In genomic region chr17:10226930-10227695, GRCh38 we compare ENCODE assay signal across 8 cellular contexts. TPM values are rescaled to one million over a fixed set of nuclear protein-coding genes. Genes with fewer than 3 reads are reported as not detected.
DNase-seq lines count a peak whose midpoint lies in the region; ATAC-seq, FAIRE-seq and TF ChIP-seq lines count a peak whose summit lies in the region.

No MANE protein-coding gene starts in this region.

- H3K36me3 ChIP-seq in GM12878 (ENCODE audit: control insufficient read depth in 2 of 2, insufficient read depth in 2 of 2, low read length in 1 of 2): no peaks in the 10 kb centered on the region
- no peaks in the 10 kb centered on the region for H3K36me3 ChIP-seq in kidney (ENCODE audit: control insufficient read depth in 1 of 2, insufficient read depth in 2 of 2, low read length in 2 of 2)

- no peak overlapping the region for H3K4me3 Mint-ChIP-seq in H9
- H3K4me3 Mint-ChIP-seq in T-cell: no peak overlapping the region

- POLR2A ChIA-PET in T-cell (lab: Charles Lee) (no interaction called here), GM12878 (lab: Charles Lee) (no interaction called here)

- H4K20me1 ChIP-seq in H9 (ENCODE audit: control insufficient read depth, insufficient read depth, insufficient read length) (no peaks in the 10 kb centered on the region), GM12878 (ENCODE audit: control insufficient read depth, insufficient read depth) (no peaks in the 10 kb centered on the region)

- no peak overlapping the region for H2BK15ac ChIP-seq in H9 (ENCODE audit: low read depth, low read length)

- 0 out of 4 replicates have a peak, but pooled peaks cover 0 to 2% of the 10 kb centered on the region in 2 experiments for H3K4me1 Mint-ChIP-seq in H9
- H3K4me1 Mint-ChIP-seq in T-cell: no peaks in the 10 kb centered on the region

- H3K4me2 ChIP-seq in H9 (ENCODE audit: insufficient read depth, insufficient read length, low read length) (no peak overlapping the region), GM12878 (ENCODE audit: control insufficient read depth, insufficient read depth) (no peak overlapping the region)

- H3K23me2 ChIP-seq in H9 (ENCODE audit: insufficient read length, low read depth, low read length, poor library complexity, severe bottlenecking): no peaks in the 10 kb centered on the region

- H4K8ac ChIP-seq in H9 (replicated peaks; ENCODE audit: insufficient read length, low read depth, low read length): no peak overlapping the region

- H3T11ph ChIP-seq in H9 (ENCODE audit: low read length): no peak overlapping the region

- H3K79me1 ChIP-seq in H9 (ENCODE audit: insufficient read depth, low read depth, low read length, poor library complexity, severe bottlenecking): no peaks in the 10 kb centered on the region

- peak; percentile 70 for TF ChIP-seq RAD21 in GM12878 (IDR thresholded peaks at IDR 0.05; ENCODE audit: insufficient read depth, low read depth, low read length)

- no peak overlapping the region for H4K5ac ChIP-seq in H9 (ENCODE audit: insufficient read length, low read depth, low read length)

- WGBS in H9 (ENCODE audit: extremely low coverage, insufficient read length, low lambda C conversion rate): no CpG with 5 or more reads among the region's 15 CpGs
- 30% methylated on average over 15 of the region's 15 CpGs for WGBS in GM12878 (ENCODE audit: insufficient coverage, insufficient replicate concordance, low lambda C conversion rate, missing lambda C conversion rate)

- H3K4me3 ChIP-seq in GM12878 (no peak overlapping the region), kidney (ENCODE audit: low read length in 2 of 2) (no peak overlapping the region)

- no peak for TF ChIP-seq POLR2A in GM12878 (IDR thresholded peaks at IDR 0.05; ENCODE audit: low read depth, low read length)

- no peaks in the 10 kb centered on the region for H3K9me3 ChIP-seq in H9 (ENCODE audit: control insufficient read depth, low read depth, low read length)
- no peaks in the 10 kb centered on the region; the same call in 1 of the 3 replicates for H3K9me3 ChIP-seq in GM12878 (replicated peaks; ENCODE audit: control insufficient read depth, insufficient read depth, low read length)
- H3K9me3 ChIP-seq in kidney (ENCODE audit: control insufficient read depth in 1 of 2, low read length in 2 of 2): no peaks in the 10 kb centered on the region

- no peak overlapping the region for H3K14ac ChIP-seq in H9 (ENCODE audit: insufficient read depth, low read length)

- H3K56ac ChIP-seq in H9 (ENCODE audit: insufficient read length, low read depth, low read length): no peak overlapping the region

- H3K9ac ChIP-seq in H9 (ENCODE audit: extremely low read depth, insufficient read length, low read length): no peak overlapping the region
- H3K9ac ChIP-seq in GM12878 (ENCODE audit: control insufficient read depth, insufficient read depth, low read length): no peak overlapping the region
- H3K9ac ChIP-seq in kidney (ENCODE audit: low read length in 2 of 2): no peak overlapping the region

- H3K23ac ChIP-seq in H9 (ENCODE audit: insufficient read length, low read depth, low read length): no peak overlapping the region

- H3K36me3 Mint-ChIP-seq in H9 (ENCODE audit: insufficient read depth in 1 of 3, low read depth in 3 of 3): peaks cover 0 to 5% (median 0%) of the 10 kb centered on the region in 3 experiments; a peak in 2 of 7 replicates
- H3K36me3 Mint-ChIP-seq in T-cell: no peaks in the 10 kb centered on the region

- TF ChIP-seq CTCF in H9 (conservative IDR thresholded peaks at IDR 0.05) (peak; percentile 97), GM12878 (IDR thresholded peaks at IDR 0.05 in 2 of 3, conservative IDR thresholded peaks at IDR 0.05 in 1 of 3; ENCODE audit: control insufficient read depth in 2 of 3, extremely low read depth in 1 of 3, insufficient read depth in 1 of 3, low read depth in 3 of 3, low read length in 3 of 3) (peak; percentile 85 to 98 (median 85)), kidney (IDR thresholded peaks at IDR 0.05; ENCODE audit: borderline replicate concordance, extremely low read depth, insufficient read depth) (peak; percentile 46)

- in situ Hi-C loops in GM12878 (cut with MboI): loop anchor here (5.0 kb wide), 1 partner anchor 260 kb away; no protein-coding TSS in a partner anchor

- H4K91ac ChIP-seq in H9 (ENCODE audit: insufficient read length, low read depth, low read length): no peak overlapping the region

- intact Hi-C loops in GM12878 (cut with micrococcal nuclease; ENCODE audit: unreplicated experiment) (loop anchor here (1.0 to 2.0 kb wide), 2 partner anchors 262 to 302 kb away; no protein-coding TSS in a partner anchor), kidney (cut with DNase I) (no loop called here)

- CTCF ChIA-PET in T-cell (lab: Charles Lee) (interaction anchor here (0.5 to 0.9 kb wide), 3 partner anchors 19 to 261 kb away, joined by 3 to 4 read pairs (median 3); no protein-coding TSS in a partner anchor), GM12878 (lab: Yijun Ruan, JAX) (interaction anchor here (0.7 to 4.2 kb wide), 26 partner anchors 9 to 337 kb away, joined by 3 to 35 read pairs (median 4); no protein-coding TSS in a partner anchor)

- H3K4me1 ChIP-seq in H9 (ENCODE audit: insufficient read depth, low read length): no peaks in the 10 kb centered on the region
- H3K4me1 ChIP-seq in GM12878 (ENCODE audit: control insufficient read depth, insufficient read depth, low read length): no peaks in the 10 kb centered on the region; the same call in 1 of the 2 replicates
- no peaks in the 10 kb centered on the region for H3K4me1 ChIP-seq in kidney (ENCODE audit: control insufficient read depth in 1 of 2, insufficient read depth in 1 of 2, low read depth in 1 of 2, low read length in 2 of 2)

- H2AFZ ChIP-seq in H9 (ENCODE audit: low read length) (no peak overlapping the region), GM12878 (ENCODE audit: control insufficient read depth, low read depth, low read length) (no peak overlapping the region)

- H3K27me3 ChIP-seq in H9 (ENCODE audit: insufficient read depth, low read length) (no peaks in the 10 kb centered on the region), GM12878 (replicated peaks in 1 of 2; ENCODE audit: control insufficient read depth in 2 of 2, insufficient read depth in 2 of 2, low read length in 1 of 2) (no peaks in the 10 kb centered on the region)

- H3K27ac Mint-ChIP-seq in H9 (no peak overlapping the region), T-cell (no peak overlapping the region)

- H3K9me3 Mint-ChIP-seq in H9 (peaks cover 5 to 12% of the 10 kb centered on the region in 2 experiments), T-cell (peaks cover 3 to 9% (median 4%) of the 10 kb centered on the region in 3 donors)

- peak; percentile 74 for FAIRE-seq in GM12878 (lab: Jason Lieb, UNC)
- FAIRE-seq in kidney (lab: Jason Lieb, UNC): no peak

- H3K27ac ChIP-seq in H9 (ENCODE audit: insufficient read length, low read depth, low read length): no peak overlapping the region
- no peak overlapping the region for H3K27ac ChIP-seq in GM12878 (ENCODE audit: control insufficient read depth, insufficient read depth)
- no peak overlapping the region for H3K27ac ChIP-seq in kidney (ENCODE audit: low read depth in 2 of 2, low read length in 2 of 2)

- H3K27me3 Mint-ChIP-seq in H9 (ENCODE audit: low read depth): no peaks in the 10 kb centered on the region; the same call in none of the 2 replicates
- no peaks in the 10 kb centered on the region for H3K27me3 Mint-ChIP-seq in T-cell

- H2BK12ac ChIP-seq in H9 (ENCODE audit: insufficient read length, low read depth, low read length): no peak overlapping the region

- no peak overlapping the region for H2BK120ac ChIP-seq in H9 (ENCODE audit: low read depth, low read length, poor library complexity, severe bottlenecking)

- ATAC-seq in T-cell (replicated peaks in 1 of 4): peak in 2 of 4 experiments; percentile 28 to 55
- peak; percentile 97 for ATAC-seq in GM12878
- ATAC-seq in HG02870 (IDR thresholded peaks at IDR 0.05; ENCODE audit: unreplicated experiment): no peak
- no peak for ATAC-seq in GM21723 (IDR thresholded peaks at IDR 0.05; ENCODE audit: unreplicated experiment)

- H3K4ac ChIP-seq in H9 (ENCODE audit: low read depth, low read length): no peak overlapping the region

- RAD21 ChIA-PET in GM12878 (lab: Charles Lee; ENCODE audit: unreplicated experiment): interaction anchor here (0.6 to 3.2 kb wide), 9 partner anchors 9 to 303 kb away, joined by 3 to 18 read pairs (median 3); no protein-coding TSS in a partner anchor

- no peak overlapping the region for H3K18ac ChIP-seq in H9 (ENCODE audit: insufficient read length, low read depth, low read length)

- SMC1A ChIA-PET in GM12878 (lab: Charles Lee; ENCODE audit: uncharacterized antibody, unreplicated experiment): interaction anchor here (0.9 to 2.2 kb wide), 8 partner anchors 244 to 303 kb away, joined by 3 to 16 read pairs (median 4); no protein-coding TSS in a partner anchor

- DNase-seq in Ammon's horn (ENCODE audit: low spot score): peak; percentile 36
- peak; percentile 90 for DNase-seq in H9
- DNase-seq in T-cell: peak in 29 of 34 experiments; percentile 2 to 55 (median 33)
- no peak for DNase-seq in GM12878 (ENCODE audit: low read depth, low spot score)
- no peak for DNase-seq in kidney
- peak in 2 of 3 donors; percentile 9 to 38 for DNase-seq in stimulated activated CD4-positive, alpha-beta T cell treated with anti-CD3 and anti-CD28 coated beads, TNF-alpha, amount 100 ng/mL, for 48 hours (ENCODE audit: low read depth in 3 of 3)

- no peak overlapping the region for H2BK20ac ChIP-seq in H9 (ENCODE audit: low read depth, low read length, poor library complexity, severe bottlenecking)

- H3K79me2 ChIP-seq in H9 (ENCODE audit: insufficient read depth, low read length) (no peaks in the 10 kb centered on the region), GM12878 (ENCODE audit: control insufficient read depth, insufficient read depth, low read length) (no peaks in the 10 kb centered on the region)

- H2BK5ac ChIP-seq in H9 (ENCODE audit: insufficient read length, low read length): no peak overlapping the region

- no TSS peak for BruUV-seq in GM12878 (replicated peaks; lab: Mats Ljungman, UMichigan)

- no peak overlapping the region for H2AK5ac ChIP-seq in H9 (ENCODE audit: insufficient read length, low read length)

- no peak for TF ChIP-seq EP300 in GM12878 (IDR thresholded peaks at IDR 0.05; ENCODE audit: borderline replicate concordance in 1 of 2, control insufficient read depth in 1 of 2, low read depth in 2 of 2, low read length in 2 of 2)

RNA-seq across cellular contexts. Expression of gene GAS7, which starts 28.7 kb away (rescaled TPM):
- total RNA-seq in H9 (2021) (4.8 and 6.0 TPM in 2 replicates), T-cell (10 to 100 TPM in 1 of 5 donors, 1 to 10 TPM in 3, under 1 TPM in 1; 0.93 to 10.5 (median 3.8) TPM), GM12878 (2014; rRNA removed) (19.9 and 25.0 TPM in 2 replicates), GM12878 (2014; rRNA removed; fragmentation: Illumina TruSeq; extraction: Trizol) (23.1 and 26.0 TPM in 2 replicates), GM12878 (2021) (53.4 and 57.0 TPM in 2 replicates), kidney (20.5 TPM)
- total RNA-seq in GM12878 (2013; cell fraction: nucleolus; rRNA removed): 0.27 and 0.33 TPM in 2 replicates
- 2.3 TPM for polyA plus RNA-seq in GM12878 (2011; ENCODE audit: low read depth)
- polyA plus RNA-seq in GM12878 (2011; rRNA removed) (27.2 and 30.2 TPM in 2 replicates), GM12878 (2014; fragmentation: Illumina TruSeq; extraction: Trizol) (28.7 and 34.1 TPM in 2 replicates), GM12878 (2014; fragmentation: Nextera tagmentation; extraction: Ambion mirVana) (1 to 10 TPM; 2.3 to 2.9 TPM), GM12878 (2014; rRNA removed) (26.2 and 26.5 TPM in 2 replicates), GM12878 (2016; fragmentation: Nextera tagmentation; extraction: Ambion mirVana) (10 to 100 TPM; 19.3 to 20.9 TPM), kidney (ENCODE audit: insufficient read depth, low read depth, low replicate concordance) (1.1 TPM)
- polyA plus RNA-seq in GM12878 (2011; cell fraction: cytosol; rRNA removed): 30.5 and 31.0 TPM in 2 replicates
- polyA plus RNA-seq in GM12878 (2011; cell fraction: nucleus; rRNA removed): 24.5 and 33.4 TPM in 2 replicates
- 4.4 and 7.7 TPM in 2 replicates for polyA plus RNA-seq in GM12878 (2012)
- polyA minus RNA-seq in GM12878 (2011; rRNA and poly(A)+ RNA removed): 29.4 and 43.3 TPM in 2 replicates
- polyA minus RNA-seq in GM12878 (2011; cell fraction: cytosol; rRNA and poly(A)+ RNA removed): 12.8 and 14.9 TPM in 2 replicates
- polyA minus RNA-seq in GM12878 (2011; cell fraction: nucleus; rRNA and poly(A)+ RNA removed): 13.3 and 24.4 TPM in 2 replicates

Comparison
In these comparisons a context has a peak if more than half of its experiments do, and no peak if none do; other contexts are left out.
1. DNase-seq: peak in Ammon's horn (single experiment), H9 (single experiment), T-cell (29 of 34) and stimulated activated CD4-positive, alpha-beta T cell treated with anti-CD3 and anti-CD28 coated beads, TNF-alpha, amount 100 ng/mL, for 48 hours (2 of 3); none in GM12878 (single experiment) and kidney (single experiment).
2. CTCF ChIP-seq: peak in every context shown above with its lines; median percentile 97 in H9; 85 in GM12878; 46 in kidney.